30 cellular contexts compared by ENCODE assay signal in genomic region chr2:188580738-188581137, GRCh38.
"Had no signal": no experiment of that assay in that cellular context is flagged by ENCODE, and none has a peak within 500 bp of the region (broad histone marks: within the 10 kb centered on the region; RNA-seq: fewer than 3 reads in every experiment).

No MANE protein-coding gene starts in this region.

- H3K9me3 Mint-ChIP-seq: activated T-cell treated with anti-CD3 and anti-CD28 coated beads, Interleukin-2, amount 50 U/mL, for 72 hours; brain; dendritic cell treated with granulocyte-macrophage colony-stimulating factor and Interleukin-4, amounts not matched to agents 40 ng/mL and 50 ng/mL, for 4 days; nephron progenitor cell; stimulated activated naive B cell treated with anti-CD40 and anti-IgM and Interleukin-4, amounts not matched to agents 10 μg/mL and 1 μg/mL and 100 μg/mL, for 72 hours; T-helper 2 cell treated with Interferon-gamma antibody and Interleukin-4, amounts not matched to agents 5 μg/mL and 100 μg/mL, for 36 hours had no signal

- H3K4me1 ChIP-seq: esophagus squamous epithelium, pancreas, psoas muscle, stomach, upper lobe of right lung had no signal

- H3K4me3 ChIP-seq: esophagus squamous epithelium, pancreas, psoas muscle, stomach, tibial artery, upper lobe of right lung had no signal

- H3K9me3 ChIP-seq: esophagus squamous epithelium, pancreas, psoas muscle, stomach, tibial artery, upper lobe of right lung had no signal

- H3K27ac ChIP-seq: epithelial cell of prostate, esophagus squamous epithelium, pancreas, psoas muscle, stomach, upper lobe of right lung had no signal

- H3K36me3 Mint-ChIP-seq: activated naive CD8-positive, alpha-beta T cell; naive B cell; stimulated activated naive B cell treated with anti-CD40 and anti-IgM and Interleukin-4, amounts not matched to agents 10 μg/mL and 1 μg/mL and 100 μg/mL, for 72 hours had no signal

- H3K27ac Mint-ChIP-seq: activated CD4-positive, alpha-beta T cell treated with anti-CD3 and anti-CD28 coated beads for 36 hours; activated CD8-positive, alpha-beta T cell treated with anti-CD3 and anti-CD28 coated beads, Interleukin-2, amount 10 ng/mL, durations not matched to agents 7 days and 5 days; activated naive CD8-positive, alpha-beta T cell; activated T-cell treated with anti-CD3 and anti-CD28 coated beads, Interleukin-2, amount 50 U/mL, for 72 hours; brain; dendritic cell treated with granulocyte-macrophage colony-stimulating factor and Interleukin-4, amounts not matched to agents 40 ng/mL and 50 ng/mL, for 4 days; endodermal cell; naive B cell; stimulated activated naive B cell treated with anti-CD40 and anti-IgM and Interleukin-4, amounts not matched to agents 10 μg/mL and 1 μg/mL and 100 μg/mL, for 72 hours; T-helper 2 cell treated with Interferon-gamma antibody and Interleukin-4, amounts not matched to agents 5 μg/mL and 100 μg/mL, for 36 hours had no signal

- H3K36me3 ChIP-seq: pancreas, upper lobe of right lung had no signal

- H3K4me1 Mint-ChIP-seq: activated CD4-positive, alpha-beta T cell treated with anti-CD3 and anti-CD28 coated beads for 36 hours; brain; endodermal cell; naive B cell; nephron progenitor cell; stimulated activated naive B cell treated with anti-CD40 and anti-IgM and Interleukin-4, amounts not matched to agents 10 μg/mL and 1 μg/mL and 100 μg/mL, for 72 hours had no signal

- H3K4me3 Mint-ChIP-seq: activated CD4-positive, alpha-beta T cell treated with anti-CD3 and anti-CD28 coated beads for 36 hours; activated CD8-positive, alpha-beta T cell treated with anti-CD3 and anti-CD28 coated beads, Interleukin-2, amount 10 ng/mL, durations not matched to agents 7 days and 5 days; activated naive CD8-positive, alpha-beta T cell; activated T-cell treated with anti-CD3 and anti-CD28 coated beads, Interleukin-2, amount 50 U/mL, for 72 hours; brain; dendritic cell treated with granulocyte-macrophage colony-stimulating factor and Interleukin-4, amounts not matched to agents 40 ng/mL and 50 ng/mL, for 4 days; endodermal cell; naive B cell; nephron progenitor cell; stimulated activated naive B cell treated with anti-CD40 and anti-IgM and Interleukin-4, amounts not matched to agents 10 μg/mL and 1 μg/mL and 100 μg/mL, for 72 hours; T-helper 2 cell treated with Interferon-gamma antibody and Interleukin-4, amounts not matched to agents 5 μg/mL and 100 μg/mL, for 36 hours had no signal

- H3K27me3 Mint-ChIP-seq: activated CD4-positive, alpha-beta T cell treated with anti-CD3 and anti-CD28 coated beads for 36 hours; activated naive CD8-positive, alpha-beta T cell; dendritic cell treated with granulocyte-macrophage colony-stimulating factor and Interleukin-4, amounts not matched to agents 40 ng/mL and 50 ng/mL, for 4 days; naive B cell; stimulated activated naive B cell treated with anti-CD40 and anti-IgM and Interleukin-4, amounts not matched to agents 10 μg/mL and 1 μg/mL and 100 μg/mL, for 72 hours had no signal

- DNase-seq: activated CD4-positive, alpha-beta T cell treated with anti-CD3 and anti-CD28 coated beads for 36 hours; activated CD4-positive, CD25-positive, alpha-beta regulatory T cell; activated CD8-positive, alpha-beta T cell treated with anti-CD3 and anti-CD28 coated beads, Interleukin-2, amount 10 ng/mL, durations not matched to agents 7 days and 5 days; activated naive CD4-positive, alpha-beta T cell treated with Interleukin-2 at 50 U/mL for 16 hours; activated T-cell treated with anti-CD3 and anti-CD28 coated beads for 4 hours; activated T-cell treated with anti-CD3 and anti-CD28 coated beads, Interleukin-2, amount 50 U/mL, for 72 hours; anterior cingulate cortex; caudate nucleus; endodermal cell; esophagus squamous epithelium; left ventricle myocardium superior; naive B cell; nephron progenitor cell; pancreas; psoas muscle; right cardiac atrium; stimulated activated CD4-positive, alpha-beta T cell treated with anti-CD3 and anti-CD28 coated beads, Interleukin-15, amount 100 ng/mL, for 24 hours; stimulated activated CD4-positive, alpha-beta T cell treated with anti-CD3 and anti-CD28 coated beads, Interleukin-2, amount 100 ng/mL, for 24 hours; stimulated activated naive B cell treated with anti-CD40 and anti-IgM and Interleukin-4, amounts not matched to agents 10 μg/mL and 1 μg/mL and 100 μg/mL, for 72 hours; stomach; T-helper 1 cell; tibial artery; upper lobe of right lung had no signal

- H3K27me3 ChIP-seq: esophagus squamous epithelium, pancreas, stomach, tibial artery, upper lobe of right lung had no signal

- ATAC-seq: activated CD4-positive, alpha-beta T cell treated with anti-CD3 and anti-CD28 coated beads for 36 hours; activated CD8-positive, alpha-beta T cell treated with anti-CD3 and anti-CD28 coated beads, Interleukin-2, amount 10 ng/mL, durations not matched to agents 7 days and 5 days; activated T-cell treated with anti-CD3 and anti-CD28 coated beads, Interleukin-2, amount 50 U/mL, for 72 hours; left ventricle myocardium superior; pancreas; psoas muscle; right cardiac atrium; stimulated activated naive B cell treated with anti-CD40 and anti-IgM and Interleukin-4, amounts not matched to agents 10 μg/mL and 1 μg/mL and 100 μg/mL, for 72 hours; upper lobe of right lung had no signal

- FAIRE-seq: frontal cortex, islet of Langerhans, pancreas had no signal
